11 cellular contexts compared by ENCODE assay signal in the genomic region with DNA sequence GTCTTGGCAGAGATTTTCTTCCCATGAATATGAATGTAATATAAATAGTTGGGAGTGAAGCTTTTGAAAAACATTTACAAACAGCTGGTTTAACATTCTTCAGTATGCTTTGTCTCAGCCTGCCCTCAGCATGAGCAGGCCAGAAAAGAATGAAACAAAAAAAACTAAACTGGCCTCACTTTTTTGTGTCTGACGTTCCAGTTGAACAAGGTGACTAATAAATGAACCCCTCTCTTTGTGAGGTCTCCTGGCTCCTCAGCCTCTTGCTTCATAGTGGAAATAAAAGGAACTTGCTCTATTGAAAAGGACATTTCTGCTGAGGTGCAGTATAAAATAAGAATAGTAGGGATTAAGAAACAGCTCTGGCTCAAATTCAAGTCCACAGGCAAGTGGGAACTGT. TPM values are rescaled to one million over a fixed set of nuclear protein-coding genes. Genes with fewer than 3 reads are reported as not detected.
DNase-seq lines count a peak whose midpoint lies in the region; ATAC-seq, FAIRE-seq and TF ChIP-seq lines count a peak whose summit lies in the region.
"Had no signal": no experiment of that assay in that cellular context is flagged by ENCODE, and none has a peak within 500 bp of the region (broad histone marks: within the 10 kb centered on the region; RNA-seq: fewer than 3 reads in every experiment).

No MANE protein-coding gene starts in this region.

- H3K36me3 ChIP-seq in HUES64 (ENCODE audit: insufficient read depth, low read length) (peaks cover 3% of the 10 kb centered on the region; the same call in 1 of the 2 replicates), left lung (no peaks in the 10 kb centered on the region), ovary (no peaks in the 10 kb centered on the region)

- TF ChIP-seq CTCF in A549 (IDR thresholded peaks at IDR 0.05) (no peak), choroid plexus epithelial cell (conservative IDR thresholded peaks at IDR 0.05; ENCODE audit: low read depth, low read length) (no peak), left lung (IDR thresholded peaks at IDR 0.05) (no peak), ovary (IDR thresholded peaks at IDR 0.05) (no peak)

- H3K4me3 ChIP-seq in A549: no peak overlapping the region
- no peak overlapping the region for H3K4me3 ChIP-seq in HUES64 (ENCODE audit: low read length)
- no peak overlapping the region for H3K4me3 ChIP-seq in choroid plexus epithelial cell (ENCODE audit: low read depth, low read length)
- H3K4me3 ChIP-seq in left lung: no peak overlapping the region
- H3K4me3 ChIP-seq in ovary: no peak overlapping the region

- H3K27ac ChIP-seq in A549 (peak overlapping the region; percentile 84 to 88), HUES64 (ENCODE audit: low read depth, low read length) (peak overlapping the region; percentile 64; the same call in 1 of the 2 replicates), left lung (peak overlapping the region in 1 of 2 donors; percentile 5), ovary (peak overlapping the region in 1 of 2 donors; percentile 23)

- H3K9ac ChIP-seq in HUES64 (ENCODE audit: low read depth, low read length): 0 out of 2 replicates have a peak overlapping the region, but pooled peaks have one; percentile 7

- peak; percentile 64 to 71; a peak in 5 of 6 replicates for ATAC-seq in A549
- ATAC-seq in left lung: peak; percentile 44
- no peak for ATAC-seq in GM18502 (IDR thresholded peaks at IDR 0.05; ENCODE audit: poor library complexity, unreplicated experiment)
- no peak for ATAC-seq in activated CD4-positive, CD25-positive, alpha-beta regulatory T cell treated with anti-CD3 and anti-CD28 coated beads, Interleukin-2, amount 50 U/mL, for 24 hours
- ATAC-seq: activated naive CD4-positive, alpha-beta T cell treated with anti-CD3 and anti-CD28 coated beads, Interleukin-2, amount 50 U/mL, for 72 hours had no signal

- CTCF ChIA-PET in A549 (lab: Yijun Ruan, JAX): no interaction called here

- intact Hi-C loops in left lung (cut with DNase I) (no loop called here), ovary (cut with DNase I) (no loop called here)

- TF ChIP-seq POLR2A in A549 (IDR thresholded peaks at IDR 0.05; ENCODE audit: low read length) (no peak), ovary (IDR thresholded peaks at IDR 0.05) (no peak)

- 0% methylated on average over 1 of the region's 1 CpG for WGBS in A549 (ENCODE audit: missing lambda C conversion rate)
- WGBS in HUES64: 25% methylated on average over 1 of the region's 1 CpG
- WGBS in ovary, 3 donors: 20 to 24% (median 20%) methylated on average over 1 of the region's 1 CpG

- TF ChIP-seq EP300 in A549 (IDR thresholded peaks at IDR 0.05): peak in 1 of 2 experiments; percentile 28; a peak in 1 of 5 replicates
- no peak for TF ChIP-seq EP300 in ovary (IDR thresholded peaks at IDR 0.05)

- no peaks in the 10 kb centered on the region for H3K9me3 ChIP-seq in A549
- H3K9me3 ChIP-seq in HUES64 (ENCODE audit: insufficient read depth, low read depth, low read length): no peaks in the 10 kb centered on the region
- H3K9me3 ChIP-seq in left lung: no peaks in the 10 kb centered on the region
- H3K9me3 ChIP-seq in ovary: no peaks in the 10 kb centered on the region

- peak in 1 of 2 experiments; percentile 47 for DNase-seq in A549 (ENCODE audit: low read depth in 1 of 2, low spot score in 1 of 2)
- peak; percentile 90 for DNase-seq in choroid plexus epithelial cell (ENCODE audit: low read depth)
- DNase-seq in left lung: no peak
- DNase-seq in ovary: no peak
- DNase-seq in stimulated activated CD4-positive, alpha-beta T cell treated with anti-CD3 and anti-CD28 coated beads, Interleukin-4, amount 100 ng/mL, for 1 hour: no peak
- DNase-seq: CD4-positive, alpha-beta memory T cell had no signal

- POLR2A ChIA-PET in A549 (lab: Yijun Ruan, JAX): interaction anchor here (0.6 to 1.0 kb wide), 3 partner anchors 9 to 547 kb away, joined by 5 to 7 read pairs (median 5); no protein-coding TSS in a partner anchor

- no peaks in the 10 kb centered on the region for H3K27me3 ChIP-seq in HUES64 (ENCODE audit: insufficient read depth, low read length)
- H3K27me3 ChIP-seq in left lung: no peaks in the 10 kb centered on the region
- no peaks in the 10 kb centered on the region for H3K27me3 ChIP-seq in ovary

- no peak for TF ChIP-seq RAD21 in A549 (conservative IDR thresholded peaks at IDR 0.05 in 1 of 2, IDR thresholded peaks at IDR 0.05 in 1 of 2)

- H3K4me1 ChIP-seq in A549 (peaks cover 63% of the 10 kb centered on the region), HUES64 (ENCODE audit: insufficient read depth, low read length) (peaks cover 34% of the 10 kb centered on the region), left lung (peaks cover 0 to 8% of the 10 kb centered on the region in 2 donors), ovary (ENCODE audit: insufficient read depth) (peaks cover 3% of the 10 kb centered on the region)

- H3K4me2 ChIP-seq in A549: peak overlapping the region; percentile 74

- FAIRE-seq in A549 (lab: Jason Lieb, UNC): no peak
- FAIRE-seq: TTC549 had no signal

TF ChIP-seq in A549, 52 proteins besides CTCF, POLR2A, EP300 and RAD21:
- TF ChIP-seq ZC3H11A (IDR thresholded peaks at IDR 0.05) (no peak), HOXA7 (CRISPR knock-in tag; IDR thresholded peaks at IDR 0.05) (no peak), TFCP2L1 (CRISPR knock-in tag; IDR thresholded peaks at IDR 0.05) (no peak), RARB (CRISPR knock-in tag; IDR thresholded peaks at IDR 0.05) (no peak), JUNB (IDR thresholded peaks at IDR 0.05) (peak; percentile 40; the same call in 1 of the 2 replicates), GATA3 (IDR thresholded peaks at IDR 0.05; ENCODE audit: borderline replicate concordance) (0 out of 2 replicates have a peak, but pooled peaks have one; percentile 17), FOSL2 (IDR thresholded peaks at IDR 0.05) (0 out of 2 replicates have a peak, but pooled peaks have one; percentile 13), FOSL2 (CRISPR knock-in tag; IDR thresholded peaks at IDR 0.05) (no peak), CHD4 (IDR thresholded peaks at IDR 0.05; ENCODE audit: borderline replicate concordance) (no peak), MAFK (IDR thresholded peaks at IDR 0.05; ENCODE audit: partially characterized antibody) (no peak), ZFP36 (IDR thresholded peaks at IDR 0.05; ENCODE audit: borderline replicate concordance, partially characterized antibody) (no peak), NR3C1 (IDR thresholded peaks at IDR 0.05) (no peak), JUN (IDR thresholded peaks at IDR 0.05) (no peak), HOXB13 (CRISPR knock-in tag; IDR thresholded peaks at IDR 0.05; ENCODE audit: low read depth) (no peak), CBX8 (IDR thresholded peaks at IDR 0.05) (no peak), ESRRA (IDR thresholded peaks at IDR 0.05; ENCODE audit: borderline replicate concordance, low read length) (no peak), FOXS1 (CRISPR knock-in tag; IDR thresholded peaks at IDR 0.05) (no peak), POLR2AphosphoS2 (conservative IDR thresholded peaks at IDR 0.05; ENCODE audit: low read length) (no peak), CEBPB (IDR thresholded peaks at IDR 0.05) (peak; percentile 34 to 62; a peak in 2 of 4 replicates), CHD2 (IDR thresholded peaks at IDR 0.05; ENCODE audit: low read length, partially characterized antibody) (no peak), RFX5 (IDR thresholded peaks at IDR 0.05) (no peak), SMC3 (IDR thresholded peaks at IDR 0.05) (no peak)
- TF ChIP-seq, protein P1, sequence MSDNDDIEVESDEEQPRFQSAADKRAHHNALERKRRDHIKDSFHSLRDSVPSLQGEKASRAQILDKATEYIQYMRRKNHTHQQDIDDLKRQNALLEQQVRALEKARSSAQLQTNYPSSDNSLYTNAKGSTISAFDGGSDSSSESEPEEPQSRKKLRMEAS (IDR thresholded peaks at IDR 0.05): no peak
- TF ChIP-seq, protein P2, sequence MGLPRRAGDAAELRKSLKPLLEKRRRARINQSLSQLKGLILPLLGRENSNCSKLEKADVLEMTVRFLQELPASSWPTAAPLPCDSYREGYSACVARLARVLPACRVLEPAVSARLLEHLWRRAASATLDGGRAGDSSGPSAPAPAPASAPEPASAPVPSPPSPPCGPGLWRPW (IDR thresholded peaks at IDR 0.05): no peak

RNA-seq across cellular contexts. Expression of gene CHST7, which starts 9.4 kb away (rescaled TPM):
- 6.3 and 6.5 TPM in 2 replicates for polyA plus RNA-seq in A549 (2011; rRNA removed)
- 9.9 and 17.3 TPM in 2 replicates for polyA plus RNA-seq in A549 (2012; cell fraction: cytosol; rRNA removed)
- polyA plus RNA-seq in A549 (2012; cell fraction: nucleus; rRNA removed): 14.0 and 24.6 TPM in 2 replicates
- polyA plus RNA-seq in A549 (2017; fragmentation: RNase III; extraction: RNeasy Plus Mini Kit Qiagen cat#74134 plus additional on column Dnase treatment): 15.3 to 20.8 TPM (median 18.8 TPM) in 3 replicates
- polyA minus RNA-seq in A549 (2011; rRNA and poly(A)+ RNA removed): 2.7 and 3.9 TPM in 2 replicates
- polyA plus RNA-seq in HUES64 (2013, experiment 1 of 2): 11.5 TPM
- 9.5 TPM for polyA plus RNA-seq in HUES64 (2013, experiment 2 of 2)
- total RNA-seq in left lung: 1 to 10 TPM; 6.9 to 7.3 TPM
- total RNA-seq in ovary: 100 to 1,000 TPM in 1 of 7 donors, 10 to 100 TPM in 5, 1 to 10 TPM in 1; 5.9 to 144 (median 33.8) TPM
- polyA plus RNA-seq in ovary: 10 to 100 TPM; 24.8 to 25.1 TPM

RNA-seq across cellular contexts. Expression of gene ZNF674, which starts 37.7 kb away (rescaled TPM):
- polyA plus RNA-seq in A549 (2011; rRNA removed): 6.3 and 6.9 TPM in 2 replicates
- 1.7 and 2.1 TPM in 2 replicates for polyA plus RNA-seq in A549 (2012; cell fraction: cytosol; rRNA removed)
- 2.0 and 2.9 TPM in 2 replicates for polyA plus RNA-seq in A549 (2012; cell fraction: nucleus; rRNA removed)
- polyA plus RNA-seq in A549 (2017; fragmentation: RNase III; extraction: RNeasy Plus Mini Kit Qiagen cat#74134 plus additional on column Dnase treatment): 2.2 to 3.1 TPM (median 2.6 TPM) in 3 replicates
- polyA minus RNA-seq in A549 (2011; rRNA and poly(A)+ RNA removed): 19.5 and 28.6 TPM in 2 replicates
- polyA plus RNA-seq in HUES64 (2013, experiment 1 of 2): 2.7 TPM
- polyA plus RNA-seq in HUES64 (2013, experiment 2 of 2): 2.9 TPM
- 1 to 10 TPM; 4.1 to 5.0 TPM for total RNA-seq in left lung
- total RNA-seq in ovary: 10 to 100 TPM in 1 of 7 donors, 1 to 10 TPM in 6; 2.8 to 11.5 (median 3.8) TPM
- polyA plus RNA-seq in ovary: 1 to 10 TPM; 1.6 to 2.8 TPM

Comparison
In these comparisons a context has a peak if more than half of its experiments do, and no peak if none do; other contexts are left out.
1. ATAC-seq: peak in A549 (2 of 2) and left lung (single experiment); none in GM18502 (single experiment) and activated CD4-positive, CD25-positive, alpha-beta regulatory T cell treated with anti-CD3 and anti-CD28 coated beads, Interleukin-2, amount 50 U/mL, for 24 hours (0 of 2).